ENCODE assay signal across 8 cellular contexts in genomic region chr12:62190921-62191746, GRCh38.
DNase-seq lines count a peak whose midpoint lies in the region.

No MANE protein-coding gene starts in this region.

- peak overlapping the region; percentile 75 for H3K4me3 Mint-ChIP-seq in activated T-cell treated with anti-CD3 and anti-CD28 coated beads, Interleukin-2, amount 50 U/mL, for 24 hours

- peaks cover 54% of the 10 kb centered on the region for H3K27me3 Mint-ChIP-seq in activated T-cell treated with anti-CD3 and anti-CD28 coated beads, Interleukin-2, amount 50 U/mL, for 24 hours

- no peaks in the 10 kb centered on the region for H3K9me3 ChIP-seq in ES-I3 (ENCODE audit: control insufficient read depth, insufficient read depth, low read length)

- no peaks in the 10 kb centered on the region for H3K36me3 ChIP-seq in ES-I3 (ENCODE audit: insufficient read depth, low read length)

- peaks cover 21% of the 10 kb centered on the region for H3K4me1 Mint-ChIP-seq in activated T-cell treated with anti-CD3 and anti-CD28 coated beads, Interleukin-2, amount 50 U/mL, for 24 hours (ENCODE audit: low read depth)

- DNase-seq in activated T-cell treated with anti-CD3 and anti-CD28 coated beads, Interleukin-2, amount 50 U/mL, for 24 hours, result peak; percentile 47
- DNase-seq in head of caudate nucleus, result peak in 28 of 42 donors; percentile 2 to 46 (median 15)
- DNase-seq in posterior vena cava (ENCODE audit: low spot score), result peak; percentile 82
- DNase-seq in dermis blood vessel endothelial cell, result no peak
- DNase-seq in amniotic stem cell (lab: John Stamatoyannopoulos, UW), result no peak
- DNase-seq in cerebellar nuclear complex (lab: John Stamatoyannopoulos, UW), result no peak
- no peak for DNase-seq in GDM1 (lab: John Stamatoyannopoulos, UW)

- H3K36me3 Mint-ChIP-seq in activated T-cell treated with anti-CD3 and anti-CD28 coated beads, Interleukin-2, amount 50 U/mL, for 24 hours (ENCODE audit: low read depth), result no peaks in the 10 kb centered on the region

- intact Hi-C loops in head of caudate nucleus (cut with DNase I) (no loop called here), posterior vena cava (cut with DNase I) (no loop called here)

- H3K4me1 ChIP-seq in ES-I3 (ENCODE audit: insufficient read depth, low read length), result no peaks in the 10 kb centered on the region; the same call in 1 of the 2 replicates

- H3K27ac Mint-ChIP-seq in activated T-cell treated with anti-CD3 and anti-CD28 coated beads, Interleukin-2, amount 50 U/mL, for 24 hours, result no peak overlapping the region

- H3K9ac ChIP-seq in ES-I3 (ENCODE audit: low read depth, low read length), result peak overlapping the region; percentile 59; the same call in 1 of the 2 replicates

- no peaks in the 10 kb centered on the region for H3K9me3 Mint-ChIP-seq in activated T-cell treated with anti-CD3 and anti-CD28 coated beads, Interleukin-2, amount 50 U/mL, for 24 hours

Comparison
In these comparisons a context has a peak if more than half of its experiments do, and no peak if none do; other contexts are left out.
1. DNase-seq: peak in activated T-cell treated with anti-CD3 and anti-CD28 coated beads, Interleukin-2, amount 50 U/mL, for 24 hours (single experiment), head of caudate nucleus (28 of 42) and posterior vena cava (single experiment); none in dermis blood vessel endothelial cell (single experiment), amniotic stem cell (single experiment), cerebellar nuclear complex (0 of 2) and GDM1 (single experiment).